13 cellular contexts compared by ENCODE assay signal in genomic region chr9:89038354-89039091, GRCh38. TPM values are rescaled to one million over a fixed set of nuclear protein-coding genes. Genes with fewer than 3 reads are reported as not detected.
DNase-seq lines count a peak whose midpoint lies in the region; ATAC-seq, FAIRE-seq and TF ChIP-seq lines count a peak whose summit lies in the region.
"Had no signal": no experiment of that assay in that cellular context is flagged by ENCODE, and none has a peak within 500 bp of the region (broad histone marks: within the 10 kb centered on the region; RNA-seq: fewer than 3 reads in every experiment).

No MANE protein-coding gene starts in this region.

- no peak for TF ChIP-seq CTCF in astrocyte of the cerebellum (IDR thresholded peaks at IDR 0.05; ENCODE audit: low read depth, low read length, missing control alignments)

- no peak for FAIRE-seq in frontal cortex (lab: Jason Lieb, UNC)
- FAIRE-seq: GM18507 had no signal

- in situ Hi-C loops in astrocyte of the cerebellum (cut with HindIII; ENCODE audit: low sequenced_read_pairs): no loop called here

- peak; percentile 86 for DNase-seq in GM03348 (ENCODE audit: low spot score)
- DNase-seq in astrocyte of the cerebellum (ENCODE audit: low read depth): peak; percentile 90
- peak; percentile 20 to 38 for DNase-seq in frontal cortex (ENCODE audit: low spot score in 2 of 2)
- peak; percentile 33 for DNase-seq in renal cortical epithelial cell (ENCODE audit: low read depth)
- no peak for DNase-seq in effector CD8-positive, alpha-beta T cell (lab: John Stamatoyannopoulos, UW)
- no peak for DNase-seq in NCI-H748 treated with DMSO at 0.1 percent for 48 hours (lab: John Stamatoyannopoulos, UW)
- DNase-seq: activated gamma-delta T cell treated with Interleukin-2 at 50 U/mL for 16 hours; Calu3; stimulated activated CD4-positive, alpha-beta T cell treated with anti-CD3 and anti-CD28 coated beads, Interleukin-1b, Interleukin-23, amount 100 ng/mL, for 48 hours had no signal

- no peak overlapping the region for H3K4me3 ChIP-seq in astrocyte of the cerebellum (ENCODE audit: low read depth, low read length)
- H3K4me3 ChIP-seq: tibial nerve had no signal

- no peak for ATAC-seq in HG03159 (IDR thresholded peaks at IDR 0.05; ENCODE audit: unreplicated experiment)
- ATAC-seq in HG03565 (IDR thresholded peaks at IDR 0.05; ENCODE audit: unreplicated experiment): no peak

RNA-seq across cellular contexts. Expression of gene S1PR3, which starts 47.3 kb away (rescaled TPM):
- 3.7 TPM for total RNA-seq in frontal cortex
- total RNA-seq in renal cortical epithelial cell: 1.8 and 4.5 TPM in 2 replicates

Comparison
In these comparisons a context has a peak if more than half of its experiments do, and no peak if none do; other contexts are left out.
1. DNase-seq: peak in GM03348 (single experiment), astrocyte of the cerebellum (single experiment), frontal cortex (2 of 2) and renal cortical epithelial cell (single experiment); none in effector CD8-positive, alpha-beta T cell (single experiment) and NCI-H748 treated with DMSO at 0.1 percent for 48 hours (single experiment).